In genomic region chr11:62567018-62567633, GRCh38 we compare ENCODE assay signal across 1 cellular context.
TF ChIP-seq lines count a peak whose summit lies in the region.

No MANE protein-coding gene starts in this region.

TF ChIP-seq in WTC11, 78 proteins besides CTCF, POLR2A, EP300 and RAD21 (continued from another document):
- TF ChIP-seq ATF6 (CRISPR knock-in tag; IDR thresholded peaks at IDR 0.05) (no peak), TCF7 (CRISPR knock-in tag; IDR thresholded peaks at IDR 0.05; ENCODE audit: low read depth) (no peak), ZNF263 (CRISPR knock-in tag; IDR thresholded peaks at IDR 0.05; ENCODE audit: low read depth) (no peak), GTF2I (CRISPR knock-in tag; conservative IDR thresholded peaks at IDR 0.05) (no peak), ATF3 (CRISPR knock-in tag; conservative IDR thresholded peaks at IDR 0.05) (no peak), ZNF138 (CRISPR knock-in tag; conservative IDR thresholded peaks at IDR 0.05) (no peak), ZMAT4 (CRISPR knock-in tag; IDR thresholded peaks at IDR 0.05) (no peak), AFF4 (CRISPR knock-in tag; IDR thresholded peaks at IDR 0.05; ENCODE audit: borderline replicate concordance) (no peak), SOX15 (CRISPR knock-in tag; IDR thresholded peaks at IDR 0.05) (no peak), ZBTB43 (CRISPR knock-in tag; IDR thresholded peaks at IDR 0.05) (no peak), NFATC4 (CRISPR knock-in tag; IDR thresholded peaks at IDR 0.05) (no peak), ZBTB21 (CRISPR knock-in tag; IDR thresholded peaks at IDR 0.05; ENCODE audit: borderline replicate concordance) (no peak)
